Comparison of ENCODE assay signal across 13 cellular contexts in genomic region chr17:39080416-39081179, GRCh38.
DNase-seq lines count a peak whose midpoint lies in the region; TF ChIP-seq lines count a peak whose summit lies in the region.
"Had no signal": no experiment of that assay in that cellular context is flagged by ENCODE, and none has a peak within 500 bp of the region (broad histone marks: within the 10 kb centered on the region; RNA-seq: fewer than 3 reads in every experiment).

No MANE protein-coding gene starts in this region.

- H3K9me3 Mint-ChIP-seq in HFFc6: no peaks in the 10 kb centered on the region
- H3K9me3 Mint-ChIP-seq: activated CD4-positive, alpha-beta memory T cell treated with anti-CD3 and anti-CD28 coated beads for 36 hours had no signal

- H3K36me3 ChIP-seq in right atrium auricular region: no peaks in the 10 kb centered on the region
- H3K36me3 ChIP-seq in transverse colon: no peaks in the 10 kb centered on the region

- H3K9me3 ChIP-seq in right atrium auricular region (no peaks in the 10 kb centered on the region), transverse colon (no peaks in the 10 kb centered on the region)

- H3K4me3 ChIP-seq in right atrium auricular region: no peak overlapping the region
- no peak overlapping the region for H3K4me3 ChIP-seq in transverse colon

- TF ChIP-seq CTCF in HFFc6 (IDR thresholded peaks at IDR 0.05): no peak
- TF ChIP-seq CTCF in right atrium auricular region (IDR thresholded peaks at IDR 0.05): no peak
- TF ChIP-seq CTCF in transverse colon (IDR thresholded peaks at IDR 0.05): no peak

- peaks cover 10% of the 10 kb centered on the region for H3K4me1 Mint-ChIP-seq in HFFc6 (ENCODE audit: low read depth)

- H3K27ac ChIP-seq in right atrium auricular region (peak overlapping the region; percentile 20 to 23), transverse colon (peak overlapping the region; percentile 30 to 49 (median 40))

- H3K27me3 Mint-ChIP-seq in HFFc6 (ENCODE audit: insufficient read depth): peaks cover 9% of the 10 kb centered on the region
- H3K27me3 Mint-ChIP-seq: activated CD4-positive, alpha-beta memory T cell treated with anti-CD3 and anti-CD28 coated beads for 36 hours; activated naive CD8-positive, alpha-beta T cell had no signal

- no peaks in the 10 kb centered on the region for H3K27me3 ChIP-seq in right atrium auricular region
- H3K27me3 ChIP-seq in transverse colon: no peaks in the 10 kb centered on the region

- H3K36me3 Mint-ChIP-seq in HFFc6 (ENCODE audit: low read depth): no peaks in the 10 kb centered on the region
- H3K36me3 Mint-ChIP-seq: activated CD4-positive, alpha-beta memory T cell treated with anti-CD3 and anti-CD28 coated beads for 36 hours had no signal

- in situ Hi-C loops in transverse colon (cut with MboI; ENCODE audit: low pct_ligation_motif_present in 1 of 4, low pct_unique_long_range_greater_than_20kb in 1 of 4, low sequenced_read_pairs in 3 of 4): no loop called here

- TF ChIP-seq EP300 in transverse colon (IDR thresholded peaks at IDR 0.05; ENCODE audit: low read depth): no peak

- no peak overlapping the region for H3K4me3 Mint-ChIP-seq in HFFc6
- H3K4me3 Mint-ChIP-seq: activated CD4-positive, alpha-beta memory T cell treated with anti-CD3 and anti-CD28 coated beads for 36 hours; activated naive CD8-positive, alpha-beta T cell had no signal

- TF ChIP-seq POLR2A in transverse colon (IDR thresholded peaks at IDR 0.05): no peak

- no peak overlapping the region for H3K27ac Mint-ChIP-seq in HFFc6
- H3K27ac Mint-ChIP-seq: activated CD4-positive, alpha-beta memory T cell treated with anti-CD3 and anti-CD28 coated beads for 36 hours; activated naive CD8-positive, alpha-beta T cell had no signal

- intact Hi-C loops in transverse colon (cut with DNase I; ENCODE audit: low total_unique reads): no loop called here

- peaks cover 0 to 42% of the 10 kb centered on the region in 2 donors for H3K4me1 ChIP-seq in right atrium auricular region
- H3K4me1 ChIP-seq in transverse colon: peaks cover 0 to 23% (median 0%) of the 10 kb centered on the region in 4 donors

- DNase-seq in HFFc6 (peak; percentile 37), astrocyte of the hippocampus (ENCODE audit: low read depth, low spot score) (peak; percentile 22), right atrium auricular region (ENCODE audit: low spot score) (no peak), transverse colon (peak; percentile 18), kidney glomerular epithelial cell (lab: John Stamatoyannopoulos, UW) (no peak), NCI-H1092 treated with DMSO at 0.1 percent for 48 hours (lab: John Stamatoyannopoulos, UW) (no peak)
- no peak for DNase-seq in activated T-cell treated with anti-CD3 and anti-CD28 coated beads, Interleukin-2, amount 50 U/mL, for 1 hour
- DNase-seq: activated CD4-positive, alpha-beta memory T cell treated with anti-CD3 and anti-CD28 coated beads for 36 hours; DND-41; Kasumi-1; NCI-H748 treated with DMSO at 0.1 percent for 48 hours; stimulated activated CD4-positive, alpha-beta T cell treated with anti-CD3 and anti-CD28 coated beads, Interleukin-4, amount 100 ng/mL, for 24 hours had no signal

- 53 to 66% methylated on average over 4 to 7 of the region's 7 CpGs for WGBS in transverse colon (ENCODE audit: low coverage in 1 of 2), 2 donors

Comparison
In these comparisons a context has a peak if more than half of its experiments do, and no peak if none do; other contexts are left out.
1. DNase-seq: peak in HFFc6 (single experiment), astrocyte of the hippocampus (single experiment) and transverse colon (single experiment); none in right atrium auricular region (single experiment), kidney glomerular epithelial cell (single experiment), activated T-cell treated with anti-CD3 and anti-CD28 coated beads, Interleukin-2, amount 50 U/mL, for 1 hour (single experiment) and NCI-H1092 treated with DMSO at 0.1 percent for 48 hours (single experiment).